16 cellular contexts compared by ENCODE assay signal in genomic region chr3:123695731-123696640, GRCh38.
DNase-seq lines count a peak whose midpoint lies in the region; ATAC-seq, FAIRE-seq and TF ChIP-seq lines count a peak whose summit lies in the region.
"Had no signal": no experiment of that assay in that cellular context is flagged by ENCODE, and none has a peak within 500 bp of the region (broad histone marks: within the 10 kb centered on the region; RNA-seq: fewer than 3 reads in every experiment).

No MANE protein-coding gene starts in this region.

- H4K20me1 ChIP-seq in HepG2 (ENCODE audit: insufficient read depth, low read length): no peaks in the 10 kb centered on the region

- TF ChIP-seq POLR2A in HepG2 (IDR thresholded peaks at IDR 0.05; ENCODE audit: insufficient read depth in 1 of 2, low read depth in 2 of 2, low read length in 2 of 2): no peak
- TF ChIP-seq POLR2A in esophagus muscularis mucosa (IDR thresholded peaks at IDR 0.05; ENCODE audit: low read depth): no peak

- H3K4me3 ChIP-seq in liver (ENCODE audit: low read depth in 1 of 3, low read length in 3 of 3): no peak overlapping the region
- no peak overlapping the region for H3K4me3 ChIP-seq in HepG2 (replicated peaks in 1 of 3; ENCODE audit: insufficient read depth in 1 of 3, low read depth in 2 of 3, low read length in 3 of 3)
- peak overlapping the region; percentile 66 to 81 (median 74) for H3K4me3 ChIP-seq in esophagus muscularis mucosa
- H3K4me3 ChIP-seq in mucosa of descending colon: no peak overlapping the region

- peaks cover 83% of the 10 kb centered on the region for H3K4me1 Mint-ChIP-seq in osteocyte (ENCODE audit: unreplicated experiment)

- CTCF ChIA-PET in HepG2 (lab: Yijun Ruan, JAX; ENCODE audit: low intra/inter-chr PET ratio, low total read pairs): no interaction called here

- H3K9ac ChIP-seq in liver (ENCODE audit: low read depth in 1 of 2, low read length in 2 of 2) (no peak overlapping the region), HepG2 (ENCODE audit: insufficient read depth, low read depth, low read length) (no peak overlapping the region)

- H3K4me1 ChIP-seq in liver (ENCODE audit: control insufficient read depth in 4 of 4, insufficient read depth in 4 of 4, low read length in 3 of 4) (peaks cover 0 to 6% (median 2%) of the 10 kb centered on the region in 4 donors), HepG2 (ENCODE audit: insufficient read depth, low read length) (peaks cover 38% of the 10 kb centered on the region), esophagus muscularis mucosa (peaks cover 52 to 59% (median 58%) of the 10 kb centered on the region in 4 donors), mucosa of descending colon (ENCODE audit: low read depth) (no peaks in the 10 kb centered on the region)

- WGBS in liver: 74% methylated on average over 14 of the region's 14 CpGs
- 92% methylated on average over 14 of the region's 14 CpGs for WGBS in HepG2 (ENCODE audit: low lambda C conversion rate)
- WGBS in esophagus muscularis mucosa: 30% methylated on average over 14 of the region's 14 CpGs

- no peaks in the 10 kb centered on the region for H3K9me3 ChIP-seq in liver (ENCODE audit: control insufficient read depth in 4 of 4, low read length in 3 of 4)
- H3K9me3 ChIP-seq in HepG2 (ENCODE audit: low read length): no peaks in the 10 kb centered on the region
- H3K9me3 ChIP-seq in esophagus muscularis mucosa: no peaks in the 10 kb centered on the region
- H3K9me3 ChIP-seq in mucosa of descending colon: no peaks in the 10 kb centered on the region

- ATAC-seq in HepG2: no peak
- ATAC-seq in mucosa of descending colon: no peak
- ATAC-seq: T-helper 17 cell had no signal

- FAIRE-seq in HepG2 (lab: Jason Lieb, UNC): no peak
- FAIRE-seq: keratinocyte had no signal

- no peaks in the 10 kb centered on the region for H3K9me3 Mint-ChIP-seq in osteocyte (ENCODE audit: unreplicated experiment)

- H3K36me3 ChIP-seq in liver (ENCODE audit: control insufficient read depth in 4 of 4, insufficient read depth in 3 of 4, low read depth in 1 of 4, low read length in 3 of 4) (peaks cover 4 to 49% (median 23%) of the 10 kb centered on the region in 4 donors), HepG2 (replicated peaks in 1 of 2; ENCODE audit: control insufficient read depth in 1 of 2, insufficient read depth in 2 of 2, low read length in 2 of 2) (peaks cover 8 to 18% of the 10 kb centered on the region in 2 experiments; a peak in 4 of 5 replicates), esophagus muscularis mucosa (peaks cover 0 to 38% (median 6%) of the 10 kb centered on the region in 4 donors), mucosa of descending colon (ENCODE audit: low read depth) (no peaks in the 10 kb centered on the region)

- TF ChIP-seq EP300 in HepG2 (IDR thresholded peaks at IDR 0.05; ENCODE audit: low read depth in 2 of 2, low read length in 2 of 2) (no peak), HepG2 (CRISPR knock-in tag; IDR thresholded peaks at IDR 0.05; ENCODE audit: borderline replicate concordance) (no peak), esophagus muscularis mucosa (IDR thresholded peaks at IDR 0.05) (no peak)

- peaks cover 3% of the 10 kb centered on the region for H3K36me3 Mint-ChIP-seq in osteocyte (ENCODE audit: unreplicated experiment)

- no peaks in the 10 kb centered on the region for H3K27me3 Mint-ChIP-seq in osteocyte (ENCODE audit: unreplicated experiment)

- H2AFZ ChIP-seq in HepG2 (ENCODE audit: low read length): no peak overlapping the region

- H3K4me3 Mint-ChIP-seq in osteocyte (ENCODE audit: unreplicated experiment): no peak overlapping the region
- H3K4me3 Mint-ChIP-seq: T-helper 17 cell had no signal

- H3K27ac ChIP-seq in liver (ENCODE audit: low read depth in 1 of 2, low read length in 2 of 2) (peak overlapping the region; percentile 11 to 14), HepG2 (ENCODE audit: extremely low read length, insufficient read depth, low read length) (no peak overlapping the region), esophagus muscularis mucosa (replicated peaks in 1 of 4) (peak overlapping the region; percentile 94 to 97 (median 96))

- TF ChIP-seq CTCF in liver (IDR thresholded peaks at IDR 0.05; ENCODE audit: low read depth, low read length, missing input control) (no peak), HepG2 (CRISPR knock-in tag; IDR thresholded peaks at IDR 0.05) (no peak), esophagus muscularis mucosa (IDR thresholded peaks at IDR 0.05) (no peak), osteocyte (IDR thresholded peaks at IDR 0.05) (no peak), mucosa of descending colon (IDR thresholded peaks at IDR 0.05) (no peak)

- no peaks in the 10 kb centered on the region for H3K27me3 ChIP-seq in liver (ENCODE audit: control insufficient read depth in 4 of 4, insufficient read depth in 4 of 4, low read length in 3 of 4)
- no peaks in the 10 kb centered on the region for H3K27me3 ChIP-seq in HepG2 (ENCODE audit: control insufficient read depth in 1 of 2, insufficient read depth in 2 of 2, low read length in 2 of 2)
- H3K27me3 ChIP-seq in esophagus muscularis mucosa: no peaks in the 10 kb centered on the region

- BruUV-seq in HepG2 (replicated peaks; lab: Mats Ljungman, UMichigan): no TSS peak

- H3K79me2 ChIP-seq in HepG2 (ENCODE audit: insufficient read depth, low read length): no peaks in the 10 kb centered on the region

- POLR2A ChIA-PET in HepG2 (lab: Yijun Ruan, JAX): interaction anchor here (1.0 to 1.1 kb wide), 4 partner anchors 8 to 43 kb away, joined by 3 to 4 read pairs (median 3); no protein-coding TSS in a partner anchor

- in situ Hi-C loops in HepG2 (cut with HindIII; ENCODE audit: extremely low pct_ligation_motif_present, low pct_unique_long_range_greater_than_20kb): loop anchor here (5.0 kb wide), 1 partner anchor 39 kb away; no protein-coding TSS in a partner anchor

- H3K27ac Mint-ChIP-seq in osteocyte (ENCODE audit: unreplicated experiment): peak overlapping the region; percentile 92
- H3K27ac Mint-ChIP-seq: T-helper 17 cell had no signal

- intact Hi-C loops in HepG2 (cut with micrococcal nuclease; ENCODE audit: unreplicated experiment): loop anchor here (2.0 kb wide), 1 partner anchor 43 kb away; no protein-coding TSS in a partner anchor
- intact Hi-C loops in esophagus muscularis mucosa (cut with DNase I): no loop called here
- intact Hi-C loops in mucosa of descending colon (cut with DNase I, micrococcal nuclease): no loop called here

- no peak for TF ChIP-seq RAD21 in liver (IDR thresholded peaks at IDR 0.05)
- no peak for TF ChIP-seq RAD21 in HepG2 (CRISPR knock-in tag; IDR thresholded peaks at IDR 0.05)

- DNase-seq in HepG2 (ENCODE audit: low spot score) (no peak), esophagus muscularis mucosa (ENCODE audit: extremely low spot score) (no peak), osteocyte (ENCODE audit: extremely low spot score, unreplicated experiment) (no peak), RPMI8226 (no peak), mucosa of descending colon (no peak)
- DNase-seq in activated T-cell treated with anti-CD3 and anti-CD28 coated beads, Interleukin-2, amount 50 U/mL, for 48 hours: no peak
- DNase-seq in effector CD8-positive, alpha-beta T cell (lab: John Stamatoyannopoulos, UW): no peak
- DNase-seq: ACHN, amniotic stem cell, DMS79, erythroblast, NCI-H1092 treated with DMSO at 0.1 percent for 48 hours, NCI-H69, T-helper 17 cell had no signal

- no peak overlapping the region for H3K4me2 ChIP-seq in HepG2 (ENCODE audit: low read depth, low read length)

TF ChIP-seq in liver, 16 proteins besides CTCF, POLR2A, EP300 and RAD21:
- no peak for TF ChIP-seq TAF1 (conservative IDR thresholded peaks at IDR 0.05)
- TF ChIP-seq NR2F2 (IDR thresholded peaks at IDR 0.05): peak; percentile 45

TF ChIP-seq in HepG2, 621 proteins besides CTCF, POLR2A, EP300 and RAD21 (continues in another document):
- no peak for TF ChIP-seq ZFX (CRISPR knock-in tag; IDR thresholded peaks at IDR 0.05; ENCODE audit: low read depth)
- no peak for TF ChIP-seq HNRNPL (IDR thresholded peaks at IDR 0.05; ENCODE audit: low read depth, low read length)
- TF ChIP-seq, protein P1, sequence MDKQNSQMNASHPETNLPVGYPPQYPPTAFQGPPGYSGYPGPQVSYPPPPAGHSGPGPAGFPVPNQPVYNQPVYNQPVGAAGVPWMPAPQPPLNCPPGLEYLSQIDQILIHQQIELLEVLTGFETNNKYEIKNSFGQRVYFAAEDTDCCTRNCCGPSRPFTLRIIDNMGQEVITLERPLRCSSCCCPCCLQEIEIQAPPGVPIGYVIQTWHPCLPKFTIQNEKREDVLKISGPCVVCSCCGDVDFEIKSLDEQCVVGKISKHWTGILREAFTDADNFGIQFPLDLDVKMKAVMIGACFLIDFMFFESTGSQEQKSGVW (CRISPR knock-in tag; IDR thresholded peaks at IDR 0.05; ENCODE audit: borderline replicate concordance): no peak
- TF ChIP-seq ZNF3 (CRISPR knock-in tag; IDR thresholded peaks at IDR 0.05): no peak
- no peak for TF ChIP-seq ZSCAN12 (CRISPR knock-in tag; IDR thresholded peaks at IDR 0.05)
- TF ChIP-seq SNAI1 (CRISPR knock-in tag; IDR thresholded peaks at IDR 0.05; ENCODE audit: borderline replicate concordance): no peak
- TF ChIP-seq PRMT3 (CRISPR knock-in tag; IDR thresholded peaks at IDR 0.05; ENCODE audit: borderline replicate concordance, low read depth): no peak
- TF ChIP-seq ZSCAN22 (CRISPR knock-in tag; IDR thresholded peaks at IDR 0.05): no peak
- no peak for TF ChIP-seq ZNF678 (CRISPR knock-in tag; IDR thresholded peaks at IDR 0.05)
- no peak for TF ChIP-seq MED13 (CRISPR knock-in tag; IDR thresholded peaks at IDR 0.05)
- no peak for TF ChIP-seq KLF13 (CRISPR knock-in tag; IDR thresholded peaks at IDR 0.05)
- TF ChIP-seq MLLT10 (CRISPR knock-in tag; IDR thresholded peaks at IDR 0.05): no peak
- no peak for TF ChIP-seq CCAR2 (optimal IDR thresholded peaks at IDR 0.05; ENCODE audit: low read depth, low read length)
- TF ChIP-seq ZNF605 (CRISPR knock-in tag; IDR thresholded peaks at IDR 0.05): no peak

Comparison
In these comparisons a context has a peak if more than half of its experiments do, and no peak if none do; other contexts are left out.
1. H3K4me3 ChIP-seq: peak in esophagus muscularis mucosa (4 of 4); none in liver (0 of 3), HepG2 (0 of 3) and mucosa of descending colon (single experiment).